In genomic region chr3:25429441-25429907, GRCh38 we compare ENCODE assay signal across 12 cellular contexts. TPM values are rescaled to one million over a fixed set of nuclear protein-coding genes. Genes with fewer than 3 reads are reported as not detected.
A peak's percentile ranks its signal among the peaks of the same experiment; 100 is the strongest.
DNase-seq lines count a peak whose midpoint lies in the region; TF ChIP-seq lines count a peak whose summit lies in the region.
"Had no signal": no experiment of that assay in that cellular context is flagged by ENCODE, and none has a peak within 500 bp of the region (broad histone marks: within the 10 kb centered on the region; RNA-seq: fewer than 3 reads in every experiment).

No MANE protein-coding gene starts in this region.

- DNase-seq in dorsolateral prefrontal cortex (no peak), suprapubic skin (ENCODE audit: low spot score in 2 of 2) (no peak), GM19238 (ENCODE audit: insufficient read length, low spot score) (no peak), NCI-H187 treated with DMSO at 0.1 percent for 48 hours (lab: John Stamatoyannopoulos, UW) (no peak), GM13976 (ENCODE audit: low spot score) (no peak)
- no peak for DNase-seq in activated CD4-positive, alpha-beta T cell treated with anti-CD3 and anti-CD28 coated beads for 48 hours
- DNase-seq: activated CD4-positive, alpha-beta T cell treated with anti-CD3 and anti-CD28 coated beads, Interleukin-2, amount 10 ng/mL, durations not matched to agents 24 days and 14 days; NCI-H1048; NCI-H526 treated with DMSO at 0.1 percent for 48 hours had no signal

- TF ChIP-seq CTCF in dorsolateral prefrontal cortex (IDR thresholded peaks at IDR 0.05 in 54 of 56, conservative IDR thresholded peaks at IDR 0.05 in 2 of 56; ENCODE audit: low read depth in 1 of 56, partially characterized antibody in 56 of 56) = no peak
- no peak for TF ChIP-seq CTCF in suprapubic skin (IDR thresholded peaks at IDR 0.05)
- no peak for TF ChIP-seq CTCF in GM13976 (IDR thresholded peaks at IDR 0.05; ENCODE audit: borderline replicate concordance, control extremely low read depth, extremely low read depth, insufficient read depth, missing control alignments)

- in situ Hi-C loops in GM13976 (cut with MboI; ENCODE audit: low sequenced_read_pairs, unreplicated experiment) = no loop called here

- H3K27me3 ChIP-seq in HUES6 (ENCODE audit: control insufficient read depth, insufficient read depth, low read length) (peaks cover 8% of the 10 kb centered on the region), dorsolateral prefrontal cortex (no peaks in the 10 kb centered on the region), mucosa of stomach (ENCODE audit: control insufficient read depth, insufficient read depth, low read length) (no peaks in the 10 kb centered on the region), suprapubic skin (no peaks in the 10 kb centered on the region)

- no peaks in the 10 kb centered on the region for H3K9me3 ChIP-seq in HUES6 (ENCODE audit: control insufficient read depth, insufficient read depth, low read depth, low read length)
- H3K9me3 ChIP-seq in mucosa of stomach (ENCODE audit: control insufficient read depth, low read length) = no peaks in the 10 kb centered on the region
- no peaks in the 10 kb centered on the region for H3K9me3 ChIP-seq in suprapubic skin

- TF ChIP-seq EP300 in suprapubic skin (IDR thresholded peaks at IDR 0.05) = no peak

- H3K4me3 ChIP-seq in HUES6 (ENCODE audit: low read depth, low read length) (peak overlapping the region; percentile 73), dorsolateral prefrontal cortex (peak overlapping the region; percentile 43 to 87 (median 70)), mucosa of stomach (ENCODE audit: low read length) (peak overlapping the region; percentile 74), suprapubic skin (peak overlapping the region; percentile 56)

- H3K36me3 ChIP-seq in HUES6 (ENCODE audit: control insufficient read depth, insufficient read depth, low read length) (no peaks in the 10 kb centered on the region), mucosa of stomach (ENCODE audit: control insufficient read depth, insufficient read depth, low read length) (no peaks in the 10 kb centered on the region), suprapubic skin (no peaks in the 10 kb centered on the region)

- H3K27ac ChIP-seq in HUES6 (ENCODE audit: low read depth, low read length) (no peak overlapping the region), dorsolateral prefrontal cortex (peak overlapping the region in 49 of 59 donors; percentile 5 to 93 (median 84)), suprapubic skin (no peak overlapping the region)
- H3K27ac ChIP-seq: HL-60 had no signal

- H3K4me1 ChIP-seq in HUES6 (ENCODE audit: control insufficient read depth, insufficient read depth, low read length) (peaks cover 50% of the 10 kb centered on the region), mucosa of stomach (ENCODE audit: control insufficient read depth, insufficient read depth, low read length) (peaks cover 18% of the 10 kb centered on the region), suprapubic skin (peaks cover 14% of the 10 kb centered on the region)

- H3K9ac ChIP-seq in HUES6 (ENCODE audit: low read length) (no peak overlapping the region), mucosa of stomach (ENCODE audit: low read length) (peak overlapping the region; percentile 77)

- TF ChIP-seq POLR2A in suprapubic skin (IDR thresholded peaks at IDR 0.05) = no peak

- 71% methylated on average over 7 of the region's 7 CpGs for WGBS in suprapubic skin

- intact Hi-C loops in dorsolateral prefrontal cortex (cut with DNase I) = no loop called here

RNA-seq across cellular contexts. Expression of gene RARB, which starts 1.4 kb away (rescaled TPM):
- total RNA-seq in dorsolateral prefrontal cortex (10 to 100 TPM in 107 of 120 experiments, 1 to 10 TPM in 13; 4.6 to 28.6 (median 15.9) TPM), suprapubic skin (1 to 10 TPM; 1.3 to 3.9 (median 1.5) TPM)
- total RNA-seq: activated CD4-positive, alpha-beta T cell treated with anti-CD3 and anti-CD28 coated beads, Interleukin-2, amount 10 ng/mL, durations not matched to agents 24 days and 14 days had no signal

Comparison
In these comparisons a context has a peak if more than half of its experiments do, and no peak if none do; other contexts are left out.
1. H3K27ac ChIP-seq: peak in dorsolateral prefrontal cortex (49 of 59); none in HUES6 (single experiment) and suprapubic skin (single experiment).
2. Peak in every context shown above with its lines, with median percentiles within 50 percentile points of each other: H3K4me3 ChIP-seq.